In the genomic region with DNA sequence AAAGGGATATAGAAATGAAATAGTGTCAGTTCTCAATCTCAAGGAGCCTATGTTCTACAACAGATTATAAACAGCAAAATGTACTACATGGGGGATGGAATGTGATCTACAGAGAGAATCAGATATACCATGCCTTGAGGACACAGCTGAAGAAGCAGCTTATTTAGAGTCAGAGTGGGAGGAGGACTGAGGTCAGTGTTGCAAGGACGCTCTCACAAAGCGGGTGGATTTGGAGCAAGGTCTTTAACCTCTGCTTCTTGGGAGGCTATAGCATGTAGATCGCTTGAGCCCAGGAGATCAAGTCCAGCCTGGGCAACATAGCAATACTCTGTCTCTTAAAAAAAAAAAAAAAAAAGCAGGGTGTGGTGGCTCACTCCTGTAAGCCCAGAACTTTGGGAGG, we compare ENCODE assay signal across 26 cellular contexts. TPM values are rescaled to one million over a fixed set of nuclear protein-coding genes. Genes with fewer than 3 reads are reported as not detected.
DNase-seq lines count a peak whose midpoint lies in the region; ATAC-seq, FAIRE-seq and TF ChIP-seq lines count a peak whose summit lies in the region.
"Had no signal": no experiment of that assay in that cellular context is flagged by ENCODE, and none has a peak within 500 bp of the region (broad histone marks: within the 10 kb centered on the region; RNA-seq: fewer than 3 reads in every experiment).

No MANE protein-coding gene starts in this region.

- no peaks in the 10 kb centered on the region for H3K36me3 Mint-ChIP-seq in activated CD8-positive, alpha-beta T cell treated with anti-CD3 and anti-CD28 coated beads for 36 hours (ENCODE audit: low read depth)
- H3K36me3 Mint-ChIP-seq in activated CD8-positive, alpha-beta T cell treated with anti-CD3 and anti-CD28 coated beads, Interleukin-2, amount 10 ng/mL, durations not matched to agents 7 days and 5 days (ENCODE audit: low read depth), result no peaks in the 10 kb centered on the region
- H3K36me3 Mint-ChIP-seq in progenitor cell of endocrine pancreas (ENCODE audit: insufficient read depth), result no peaks in the 10 kb centered on the region

- POLR2A ChIA-PET in activated CD8-positive, alpha-beta T cell treated with anti-CD3 and anti-CD28 coated beads for 36 hours (lab: Charles Lee), result interaction anchor here (0.6 kb wide), 2 partner anchors 35 to 304 kb away, joined by 3 read pairs; no protein-coding TSS in a partner anchor
- POLR2A ChIA-PET in activated CD8-positive, alpha-beta T cell treated with anti-CD3 and anti-CD28 coated beads, Interleukin-2, amount 10 ng/mL, durations not matched to agents 7 days and 5 days (lab: Charles Lee), result no interaction called here
- POLR2A ChIA-PET in K562 (lab: Yijun Ruan, JAX), result no interaction called here

- H3K4me3 ChIP-seq in NB4 (ENCODE audit: low read depth, low read length), result no peak overlapping the region
- H3K4me3 ChIP-seq in K562, result no peak overlapping the region
- H3K4me3 ChIP-seq: HAP-1, sigmoid colon had no signal

- H3K27me3 Mint-ChIP-seq in activated CD8-positive, alpha-beta T cell treated with anti-CD3 and anti-CD28 coated beads for 36 hours, result no peaks in the 10 kb centered on the region
- no peaks in the 10 kb centered on the region for H3K27me3 Mint-ChIP-seq in activated CD8-positive, alpha-beta T cell treated with anti-CD3 and anti-CD28 coated beads, Interleukin-2, amount 10 ng/mL, durations not matched to agents 7 days and 5 days (ENCODE audit: low read depth)
- no peaks in the 10 kb centered on the region for H3K27me3 Mint-ChIP-seq in progenitor cell of endocrine pancreas
- H3K27me3 Mint-ChIP-seq: naive thymus-derived CD4-positive, alpha-beta T cell had no signal

- no peaks in the 10 kb centered on the region for H3K9me1 ChIP-seq in K562 (ENCODE audit: control insufficient read depth, insufficient read depth, low read length)

- TF ChIP-seq CTCF in activated CD8-positive, alpha-beta T cell treated with anti-CD3 and anti-CD28 coated beads for 36 hours (IDR thresholded peaks at IDR 0.05), result no peak
- TF ChIP-seq CTCF in NB4 (IDR thresholded peaks at IDR 0.05; ENCODE audit: low read depth, low read length) (no peak), K562 (IDR thresholded peaks at IDR 0.05 in 2 of 3, conservative IDR thresholded peaks at IDR 0.05 in 1 of 3; ENCODE audit: insufficient read depth in 2 of 3, low read depth in 1 of 3, low read length in 3 of 3) (no peak), progenitor cell of endocrine pancreas (IDR thresholded peaks at IDR 0.05; ENCODE audit: unreplicated experiment) (no peak)

- peak overlapping the region; percentile 22 for H3K27ac Mint-ChIP-seq in activated CD8-positive, alpha-beta T cell treated with anti-CD3 and anti-CD28 coated beads for 36 hours
- H3K27ac Mint-ChIP-seq in activated CD8-positive, alpha-beta T cell treated with anti-CD3 and anti-CD28 coated beads, Interleukin-2, amount 10 ng/mL, durations not matched to agents 7 days and 5 days, result no peak overlapping the region
- H3K27ac Mint-ChIP-seq in progenitor cell of endocrine pancreas, result peak overlapping the region; percentile 2

- H3K36me3 ChIP-seq in K562 (ENCODE audit: control insufficient read depth, insufficient read depth, low read length), result no peaks in the 10 kb centered on the region
- H3K36me3 ChIP-seq: HAP-1, sigmoid colon had no signal

- H3K4me2 ChIP-seq in K562 (ENCODE audit: insufficient read depth, low read length), result no peak overlapping the region
- H3K4me2 ChIP-seq: SK-N-SH had no signal

- no peaks in the 10 kb centered on the region for H3K79me2 ChIP-seq in K562 (ENCODE audit: control insufficient read depth, insufficient read depth, low read length)
- H3K79me2 ChIP-seq: parathyroid adenoma had no signal

- no peak overlapping the region for H3K4me3 Mint-ChIP-seq in activated CD8-positive, alpha-beta T cell treated with anti-CD3 and anti-CD28 coated beads for 36 hours
- no peak overlapping the region for H3K4me3 Mint-ChIP-seq in activated CD8-positive, alpha-beta T cell treated with anti-CD3 and anti-CD28 coated beads, Interleukin-2, amount 10 ng/mL, durations not matched to agents 7 days and 5 days
- no peak overlapping the region for H3K4me3 Mint-ChIP-seq in progenitor cell of endocrine pancreas (ENCODE audit: low read depth)

- peak; percentile 71 for FAIRE-seq in K562 (lab: Jason Lieb, UNC)
- FAIRE-seq: bronchial epithelial cell, endometrium, GM18507, urothelium cell line had no signal

- H3K9me3 Mint-ChIP-seq in activated CD8-positive, alpha-beta T cell treated with anti-CD3 and anti-CD28 coated beads for 36 hours, result no peaks in the 10 kb centered on the region
- no peaks in the 10 kb centered on the region for H3K9me3 Mint-ChIP-seq in activated CD8-positive, alpha-beta T cell treated with anti-CD3 and anti-CD28 coated beads, Interleukin-2, amount 10 ng/mL, durations not matched to agents 7 days and 5 days (ENCODE audit: insufficient read depth)
- H3K9me3 Mint-ChIP-seq in progenitor cell of endocrine pancreas (ENCODE audit: low read depth), result no peaks in the 10 kb centered on the region
- H3K9me3 Mint-ChIP-seq: naive thymus-derived CD4-positive, alpha-beta T cell had no signal

- no peak for DNase-seq in activated CD8-positive, alpha-beta T cell treated with anti-CD3 and anti-CD28 coated beads for 36 hours
- DNase-seq in activated CD8-positive, alpha-beta T cell treated with anti-CD3 and anti-CD28 coated beads, Interleukin-2, amount 10 ng/mL, durations not matched to agents 7 days and 5 days, result no peak
- DNase-seq in NB4 (ENCODE audit: low read depth) (peak; percentile 73), K562 (ENCODE audit: extremely low read depth in 1 of 4, low spot score in 3 of 4) (peak in 1 of 4 experiments; percentile 31), progenitor cell of endocrine pancreas (ENCODE audit: low spot score, unreplicated experiment) (no peak), left cardiac atrium (no peak)
- no peak for DNase-seq in effector CD4-positive, alpha-beta T cell
- DNase-seq: activated effector memory CD4-positive, alpha-beta T cell treated with Interleukin-2 at 50 U/mL for 16 hours; amygdala; cortex of kidney; DMS 273 treated with DMSO at 0.1 percent for 48 hours; head of caudate nucleus; naive thymus-derived CD4-positive, alpha-beta T cell; NCI-H187; NCI-H2227 treated with DMSO at 0.1 percent for 48 hours; sigmoid colon; SK-N-SH; stimulated activated CD4-positive, alpha-beta T cell treated with anti-CD3 and anti-CD28 coated beads, Interleukin-15, amount 100 ng/mL, for 24 hours had no signal

- H3K27me3 ChIP-seq in K562 (ENCODE audit: control insufficient read depth in 2 of 2, insufficient read depth in 2 of 2, low read length in 2 of 2), result no peaks in the 10 kb centered on the region
- H3K27me3 ChIP-seq: sigmoid colon had no signal

- H3K4me1 Mint-ChIP-seq in activated CD8-positive, alpha-beta T cell treated with anti-CD3 and anti-CD28 coated beads for 36 hours (ENCODE audit: low read depth), result peaks cover 37% of the 10 kb centered on the region
- H3K4me1 Mint-ChIP-seq in activated CD8-positive, alpha-beta T cell treated with anti-CD3 and anti-CD28 coated beads, Interleukin-2, amount 10 ng/mL, durations not matched to agents 7 days and 5 days (ENCODE audit: low read depth), result peaks cover 34% of the 10 kb centered on the region
- H3K4me1 Mint-ChIP-seq in progenitor cell of endocrine pancreas (ENCODE audit: low read depth), result peaks cover 25% of the 10 kb centered on the region

- H3K9me3 ChIP-seq in K562 (replicated peaks; ENCODE audit: control insufficient read depth, insufficient read depth, low read depth, low read length), result no peaks in the 10 kb centered on the region
- H3K9me3 ChIP-seq: HAP-1, sigmoid colon, SK-N-SH had no signal

- 51% methylated on average over 3 of the region's 3 CpGs for WGBS in K562 (ENCODE audit: insufficient coverage, low coverage, missing lambda C conversion rate)

- no peak overlapping the region for H3K27ac ChIP-seq in K562 (ENCODE audit: extremely low read depth, low read depth, low read length)
- H3K27ac ChIP-seq: C4-2B, parathyroid adenoma, sigmoid colon had no signal

- TF ChIP-seq EP300 in K562 (IDR thresholded peaks at IDR 0.05; ENCODE audit: low read length), result no peak

- no peak overlapping the region for H3K9ac ChIP-seq in K562 (ENCODE audit: insufficient read depth in 1 of 2, low read depth in 2 of 2, low read length in 2 of 2)
- H3K9ac ChIP-seq: parathyroid adenoma, SK-N-SH had no signal

- in situ Hi-C loops in K562 (cut with MboI), result no loop called here

- no TSS peak for BruUV-seq in K562 (replicated peaks; lab: Mats Ljungman, UMichigan)

- intact Hi-C loops in activated CD8-positive, alpha-beta T cell treated with anti-CD3 and anti-CD28 coated beads for 36 hours (cut with micrococcal nuclease), result loop anchor here (2.0 kb wide), 2 partner anchors 21 to 57 kb away; a partner anchor contains a TSS
- intact Hi-C loops in K562 (cut with micrococcal nuclease) (loop anchor here (5.0 kb wide), 1 partner anchor 72 kb away; a partner anchor contains a TSS), left cardiac atrium (cut with DNase I) (no loop called here)

- CTCF ChIA-PET in activated CD8-positive, alpha-beta T cell treated with anti-CD3 and anti-CD28 coated beads for 36 hours (lab: Charles Lee), result interaction anchor here (1.4 to 1.6 kb wide), 2 partner anchors 14 to 75 kb away, joined by 5 read pairs; no protein-coding TSS in a partner anchor
- CTCF ChIA-PET in activated CD8-positive, alpha-beta T cell treated with anti-CD3 and anti-CD28 coated beads, Interleukin-2, amount 10 ng/mL, durations not matched to agents 7 days and 5 days (lab: Charles Lee), result interaction anchor here (2.1 kb wide), 1 partner anchor 14 kb away, joined by 7 read pairs; no protein-coding TSS in a partner anchor
- CTCF ChIA-PET in K562 (lab: Yijun Ruan, JAX; ENCODE audit: low intra/inter-chr PET ratio), result no interaction called here

- no peak for TF ChIP-seq RAD21 in K562 (CRISPR knock-in tag; conservative IDR thresholded peaks at IDR 0.05 in 1 of 2, IDR thresholded peaks at IDR 0.05 in 1 of 2)

- no peak for ATAC-seq in activated CD8-positive, alpha-beta T cell treated with anti-CD3 and anti-CD28 coated beads for 36 hours
- no peak for ATAC-seq in activated CD8-positive, alpha-beta T cell treated with anti-CD3 and anti-CD28 coated beads, Interleukin-2, amount 10 ng/mL, durations not matched to agents 7 days and 5 days
- peak; percentile 23; the same call in 2 of the 3 replicates for ATAC-seq in K562
- no peak for ATAC-seq in GM21528 (IDR thresholded peaks at IDR 0.05; ENCODE audit: low FRiP score, unreplicated experiment)
- ATAC-seq in left cardiac atrium, result no peak
- ATAC-seq: naive thymus-derived CD4-positive, alpha-beta T cell had no signal

- peaks cover 12 to 20% of the 10 kb centered on the region in 2 experiments; a peak in 4 of 5 replicates for H3K4me1 ChIP-seq in K562 (replicated peaks in 1 of 2; ENCODE audit: control insufficient read depth in 2 of 2, insufficient read depth in 2 of 2, low read length in 2 of 2)
- H3K4me1 ChIP-seq: parathyroid adenoma, sigmoid colon had no signal

- H4K20me1 ChIP-seq in K562 (replicated peaks; ENCODE audit: control insufficient read depth, insufficient read depth, low read length), result no peaks in the 10 kb centered on the region

- H2AFZ ChIP-seq in K562 (ENCODE audit: low read depth, low read length), result peak overlapping the region; percentile 38; the same call in 1 of the 2 replicates
- H2AFZ ChIP-seq: parathyroid adenoma had no signal

- TF ChIP-seq POLR2A in NB4 (IDR thresholded peaks at IDR 0.05; ENCODE audit: extremely low read depth, insufficient read length), result no peak
- no peak for TF ChIP-seq POLR2A in K562 (conservative IDR thresholded peaks at IDR 0.05)

RNA-seq across cellular contexts. Expression of a gene that starts 32.8 kb away (rescaled TPM):
- 100 to 1,000 TPM; 126 TPM for total RNA-seq in activated CD8-positive, alpha-beta T cell treated with anti-CD3 and anti-CD28 coated beads for 36 hours
- 10 to 100 TPM; 53.5 to 54.6 TPM for total RNA-seq in activated CD8-positive, alpha-beta T cell treated with anti-CD3 and anti-CD28 coated beads, Interleukin-2, amount 10 ng/mL, durations not matched to agents 7 days and 5 days
- total RNA-seq in K562 (2011; cell fraction: chromatin; rRNA removed; ENCODE audit: low replicate concordance), result 37.8 and 44.9 TPM in 2 replicates
- 39.6 and 44.5 TPM in 2 replicates for total RNA-seq in K562 (2011; cell fraction: nucleolus; rRNA removed)
- 42.6 and 48.0 TPM in 2 replicates for total RNA-seq in K562 (2011; cell fraction: nucleoplasm; rRNA removed)
- 29.1 and 34.2 TPM in 2 replicates for total RNA-seq in K562 (2014; rRNA removed)
- 42.6 and 43.6 TPM in 2 replicates for total RNA-seq in K562 (2014; rRNA removed; fragmentation: Illumina TruSeq; extraction: Trizol)
- 38.2 and 41.0 TPM in 2 replicates for total RNA-seq in K562 (2015; rRNA removed; fragmentation: Illumina TruSeq; extraction: Trizol)
- total RNA-seq in K562 (2021), result 35.4 and 36.4 TPM in 2 replicates
- polyA plus RNA-seq in K562 (2011; rRNA removed), result 48.7 and 95.5 TPM in 2 replicates
- 58.3 and 118 TPM in 2 replicates for polyA plus RNA-seq in K562 (2011; cell fraction: cytosol; rRNA removed)
- 33.5 and 44.6 TPM in 2 replicates for polyA plus RNA-seq in K562 (2011; cell fraction: nucleus; rRNA removed)
- 41.1 and 52.0 TPM in 2 replicates for polyA plus RNA-seq in K562 (2012)
- 46.4 and 47.4 TPM in 2 replicates for polyA plus RNA-seq in K562 (2014; fragmentation: Illumina TruSeq; extraction: Trizol)
- 10 to 100 TPM; 63.7 to 68.6 TPM for polyA plus RNA-seq in K562 (2014; fragmentation: Nextera tagmentation; extraction: Ambion mirVana)
- polyA plus RNA-seq in K562 (2014; rRNA removed), result 32.2 and 33.8 TPM in 2 replicates
- polyA minus RNA-seq in K562 (2011; rRNA and poly(A)+ RNA removed), result 90.1 and 183 TPM in 2 replicates
- polyA minus RNA-seq in K562 (2011; cell fraction: cytosol; rRNA and poly(A)+ RNA removed), result 26.7 and 55.8 TPM in 2 replicates
- 19.7 and 23.4 TPM in 2 replicates for polyA minus RNA-seq in K562 (2011; cell fraction: nucleus; rRNA and poly(A)+ RNA removed)
- total RNA-seq in progenitor cell of endocrine pancreas, result 98.1 and 99.5 TPM in 2 replicates
- total RNA-seq in left cardiac atrium, result 100 to 1,000 TPM in 1 of 2 donors, 10 to 100 TPM in 1; 77.5 to 392 TPM

RNA-seq across cellular contexts. Expression of a gene that starts 57.4 kb away (rescaled TPM):
- total RNA-seq in activated CD8-positive, alpha-beta T cell treated with anti-CD3 and anti-CD28 coated beads for 36 hours, result 10 to 100 TPM; 30.8 to 35.8 TPM
- total RNA-seq in activated CD8-positive, alpha-beta T cell treated with anti-CD3 and anti-CD28 coated beads, Interleukin-2, amount 10 ng/mL, durations not matched to agents 7 days and 5 days, result 10 to 100 TPM; 29.2 to 30.8 TPM
- 9.3 and 32.6 TPM in 2 replicates for total RNA-seq in K562 (2011; cell fraction: chromatin; rRNA removed; ENCODE audit: low replicate concordance)
- total RNA-seq in K562 (2011; cell fraction: nucleolus; rRNA removed), result 9.8 and 12.0 TPM in 2 replicates
- 16.6 and 25.2 TPM in 2 replicates for total RNA-seq in K562 (2011; cell fraction: nucleoplasm; rRNA removed)
- total RNA-seq in K562 (2014; rRNA removed), result 16.1 and 17.6 TPM in 2 replicates
- 31.7 and 40.5 TPM in 2 replicates for total RNA-seq in K562 (2014; rRNA removed; fragmentation: Illumina TruSeq; extraction: Trizol)
- total RNA-seq in K562 (2015; rRNA removed; fragmentation: Illumina TruSeq; extraction: Trizol), result 27.2 and 30.2 TPM in 2 replicates
- 22.5 and 23.1 TPM in 2 replicates for total RNA-seq in K562 (2021)
- 19.6 and 29.7 TPM in 2 replicates for polyA plus RNA-seq in K562 (2011; rRNA removed)
- 5.5 and 7.6 TPM in 2 replicates for polyA plus RNA-seq in K562 (2011; cell fraction: cytosol; rRNA removed)
- 10.6 and 13.1 TPM in 2 replicates for polyA plus RNA-seq in K562 (2011; cell fraction: nucleus; rRNA removed)
- polyA plus RNA-seq in K562 (2012), result 12.4 and 12.6 TPM in 2 replicates
- 21.7 and 23.9 TPM in 2 replicates for polyA plus RNA-seq in K562 (2014; fragmentation: Illumina TruSeq; extraction: Trizol)
- 10 to 100 TPM; 10.2 to 17.6 TPM for polyA plus RNA-seq in K562 (2014; fragmentation: Nextera tagmentation; extraction: Ambion mirVana)
- 15.9 and 17.2 TPM in 2 replicates for polyA plus RNA-seq in K562 (2014; rRNA removed)
- polyA minus RNA-seq in K562 (2011; rRNA and poly(A)+ RNA removed), result 34.3 and 35.6 TPM in 2 replicates
- 10.6 and 16.1 TPM in 2 replicates for polyA minus RNA-seq in K562 (2011; cell fraction: cytosol; rRNA and poly(A)+ RNA removed)
- 11.8 and 16.2 TPM in 2 replicates for polyA minus RNA-seq in K562 (2011; cell fraction: nucleus; rRNA and poly(A)+ RNA removed)
- 17.4 and 17.6 TPM in 2 replicates for total RNA-seq in progenitor cell of endocrine pancreas
- total RNA-seq in left cardiac atrium, result 10 to 100 TPM in 1 of 2 donors, 1 to 10 TPM in 1; 6.8 to 11.7 TPM

Comparison
In these comparisons a context has a peak if more than half of its experiments do, and no peak if none do; other contexts are left out.
1. intact Hi-C loops: an anchor here in activated CD8-positive, alpha-beta T cell treated with anti-CD3 and anti-CD28 coated beads for 36 hours (2.0 kb wide) and K562 (5.0 kb wide); none called in left cardiac atrium.